ENCODE assay signal across 15 cellular contexts in genomic region chr7:28291559-28291958, GRCh38.
"Had no signal": no experiment of that assay in that cellular context is flagged by ENCODE, and none has a peak within 500 bp of the region (broad histone marks: within the 10 kb centered on the region; RNA-seq: fewer than 3 reads in every experiment).

No MANE protein-coding gene starts in this region.

- H3K36me3 Mint-ChIP-seq: brain, neural progenitor cell had no signal

- H3K4me1 ChIP-seq: adrenal gland, gastroesophageal sphincter, neural progenitor cell, parathyroid adenoma, stomach had no signal

- H3K4me3 ChIP-seq: adrenal gland, gastroesophageal sphincter, neural progenitor cell, stomach, thoracic aorta had no signal

- H3K4me3 Mint-ChIP-seq: activated CD8-positive, alpha-beta T cell treated with anti-CD3 and anti-CD28 coated beads, Interleukin-2, amount 10 ng/mL, durations not matched to agents 7 days and 5 days; activated naive CD4-positive, alpha-beta T cell treated with anti-CD3 and anti-CD28 coated beads for 36 hours; brain; central memory CD8-positive, alpha-beta T cell; effector memory CD8-positive, alpha-beta T cell; neural progenitor cell had no signal

- H3K27ac Mint-ChIP-seq: activated CD8-positive, alpha-beta T cell treated with anti-CD3 and anti-CD28 coated beads, Interleukin-2, amount 10 ng/mL, durations not matched to agents 7 days and 5 days; activated naive CD4-positive, alpha-beta T cell treated with anti-CD3 and anti-CD28 coated beads for 36 hours; effector memory CD8-positive, alpha-beta T cell; neural progenitor cell had no signal

- DNase-seq: activated CD8-positive, alpha-beta memory T cell treated with anti-CD3 and anti-CD28 coated beads, Interleukin-2, amount 50 U/mL, for 48 hours; activated CD8-positive, alpha-beta T cell treated with anti-CD3 and anti-CD28 coated beads, Interleukin-2, amount 10 ng/mL, durations not matched to agents 7 days and 5 days; adrenal gland; effector memory CD8-positive, alpha-beta T cell; mammary epithelial cell; stimulated activated CD4-positive, alpha-beta T cell treated with anti-CD3 and anti-CD28 coated beads, Interleukin-4, amount 100 ng/mL, for 24 hours; stomach; T1000 had no signal

- H3K27me3 ChIP-seq: adrenal gland, neural progenitor cell had no signal

- H3K9me3 Mint-ChIP-seq: central memory CD8-positive, alpha-beta T cell; effector memory CD8-positive, alpha-beta T cell had no signal

- H3K79me2 ChIP-seq: parathyroid adenoma had no signal

- H3K4me2 ChIP-seq: neural progenitor cell had no signal

- H3K9ac ChIP-seq: neural progenitor cell, parathyroid adenoma had no signal

- H2AFZ ChIP-seq: neural progenitor cell, parathyroid adenoma had no signal

- H3K9me3 ChIP-seq: adrenal gland, gastroesophageal sphincter, stomach, thoracic aorta had no signal

- H3K27ac ChIP-seq: adrenal gland, gastroesophageal sphincter, neural progenitor cell, parathyroid adenoma, stomach, thoracic aorta had no signal

- H3K36me3 ChIP-seq: adrenal gland, gastroesophageal sphincter, neural progenitor cell, stomach, thoracic aorta had no signal
